In genomic region chr2:39264733-39265132, GRCh38 we compare ENCODE assay signal across 10 cellular contexts. TPM values are rescaled to one million over a fixed set of nuclear protein-coding genes. Genes with fewer than 3 reads are reported as not detected.
DNase-seq lines count a peak whose midpoint lies in the region; ATAC-seq and TF ChIP-seq lines count a peak whose summit lies in the region.
"Had no signal": no experiment of that assay in that cellular context is flagged by ENCODE, and none has a peak within 500 bp of the region (broad histone marks: within the 10 kb centered on the region; RNA-seq: fewer than 3 reads in every experiment).

No MANE protein-coding gene starts in this region.

- CTCF ChIA-PET in HEK293T (lab: Yijun Ruan, JAX) = no interaction called here
- CTCF ChIA-PET in CD4-positive, alpha-beta T cell (lab: Charles Lee) = no interaction called here

- H3K27me3 Mint-ChIP-seq in mesothelial cell of epicardium (ENCODE audit: low read depth) (no peaks in the 10 kb centered on the region), H9 (ENCODE audit: low read depth) (no peaks in the 10 kb centered on the region)
- H3K27me3 Mint-ChIP-seq in CD4-positive, alpha-beta T cell = no peaks in the 10 kb centered on the region

- no peak overlapping the region for H2BK15ac ChIP-seq in H9 (ENCODE audit: low read depth, low read length)

- TF ChIP-seq CTCF in mesothelial cell of epicardium (IDR thresholded peaks at IDR 0.05; ENCODE audit: unreplicated experiment) (no peak), H9 (conservative IDR thresholded peaks at IDR 0.05) (no peak)
- TF ChIP-seq CTCF in CD4-positive, alpha-beta T cell (IDR thresholded peaks at IDR 0.05) = no peak

- no peak overlapping the region for H3K14ac ChIP-seq in H9 (ENCODE audit: insufficient read depth, low read length)

- no peak overlapping the region for H4K91ac ChIP-seq in H9 (ENCODE audit: insufficient read length, low read depth, low read length)

- H3K4ac ChIP-seq in H9 (ENCODE audit: low read depth, low read length) = no peak overlapping the region

- H3K27ac Mint-ChIP-seq in mesothelial cell of epicardium = peak overlapping the region; percentile 64
- H3K27ac Mint-ChIP-seq in CD4-positive, alpha-beta T cell = no peak overlapping the region
- H3K27ac Mint-ChIP-seq in H9 = peak overlapping the region in 1 of 3 experiments; percentile 73; a peak in 2 of 7 replicates

- H3K56ac ChIP-seq in H9 (ENCODE audit: insufficient read length, low read depth, low read length) = no peak overlapping the region

- H3K4me3 Mint-ChIP-seq in mesothelial cell of epicardium (no peak overlapping the region), H9 (no peak overlapping the region)
- H3K4me3 Mint-ChIP-seq in CD4-positive, alpha-beta T cell = no peak overlapping the region

- no peak overlapping the region for H3K27ac ChIP-seq in CD4-positive, alpha-beta T cell (ENCODE audit: low read depth, low read length)
- H3K27ac ChIP-seq in H9 (ENCODE audit: insufficient read length, low read depth, low read length) = no peak overlapping the region
- H3K27ac ChIP-seq: epithelial cell of prostate, SJCRH30 had no signal

- H4K20me1 ChIP-seq in H9 (ENCODE audit: control insufficient read depth, insufficient read depth, insufficient read length) = no peaks in the 10 kb centered on the region

- H3T11ph ChIP-seq in H9 (ENCODE audit: low read length) = no peak overlapping the region

- H2BK120ac ChIP-seq in H9 (ENCODE audit: low read depth, low read length, poor library complexity, severe bottlenecking) = no peak overlapping the region

- H3K18ac ChIP-seq in H9 (ENCODE audit: insufficient read length, low read depth, low read length) = no peak overlapping the region

- no peak overlapping the region for H4K5ac ChIP-seq in H9 (ENCODE audit: insufficient read length, low read depth, low read length)

- H2BK12ac ChIP-seq in H9 (ENCODE audit: insufficient read length, low read depth, low read length) = no peak overlapping the region

- H4K8ac ChIP-seq in H9 (replicated peaks; ENCODE audit: insufficient read length, low read depth, low read length) = no peak overlapping the region

- H3K36me3 Mint-ChIP-seq in mesothelial cell of epicardium (peaks cover 36% of the 10 kb centered on the region), H9 (ENCODE audit: insufficient read depth in 1 of 3, low read depth in 3 of 3) (peaks cover 16 to 31% (median 16%) of the 10 kb centered on the region in 3 experiments; a peak in 6 of 7 replicates)
- peaks cover 52% of the 10 kb centered on the region for H3K36me3 Mint-ChIP-seq in CD4-positive, alpha-beta T cell (ENCODE audit: low read depth)

- H3K79me1 ChIP-seq in H9 (ENCODE audit: insufficient read depth, low read depth, low read length, poor library complexity, severe bottlenecking) = no peaks in the 10 kb centered on the region

- no peak overlapping the region for H2AK5ac ChIP-seq in H9 (ENCODE audit: insufficient read length, low read length)

- no peaks in the 10 kb centered on the region for H3K27me3 ChIP-seq in CD4-positive, alpha-beta T cell (ENCODE audit: control insufficient read depth, insufficient read depth, low read length)
- H3K27me3 ChIP-seq in H9 (ENCODE audit: insufficient read depth, low read length) = no peaks in the 10 kb centered on the region
- H3K27me3 ChIP-seq: SJCRH30 had no signal

- no peaks in the 10 kb centered on the region for H3K4me1 ChIP-seq in H9 (ENCODE audit: insufficient read depth, low read length)

- DNase-seq in HEK293T (ENCODE audit: extremely low spot score) = peak; percentile 11
- no peak for DNase-seq in mesothelial cell of epicardium (ENCODE audit: low spot score in 2 of 2, unreplicated experiment in 2 of 2)
- DNase-seq in A172 (ENCODE audit: low spot score) = no peak
- no peak for DNase-seq in CD4-positive, alpha-beta T cell
- DNase-seq in epidermal melanocyte (ENCODE audit: insufficient read length, low spot score) = no peak
- no peak for DNase-seq in H9
- DNase-seq: SJCRH30 had no signal

- no peak overlapping the region for H3K4me2 ChIP-seq in H9 (ENCODE audit: insufficient read depth, insufficient read length, low read length)

- peaks cover 3% of the 10 kb centered on the region for H3K4me1 Mint-ChIP-seq in mesothelial cell of epicardium
- H3K4me1 Mint-ChIP-seq in CD4-positive, alpha-beta T cell (ENCODE audit: low read depth) = peaks cover 9% of the 10 kb centered on the region
- peaks cover 0 to 4% of the 10 kb centered on the region in 2 experiments; a peak in 2 of 4 replicates for H3K4me1 Mint-ChIP-seq in H9

- intact Hi-C loops in CD4-positive, alpha-beta T cell (cut with DNase I, micrococcal nuclease) = no loop called here

- H3K9ac ChIP-seq in H9 (ENCODE audit: extremely low read depth, insufficient read length, low read length) = no peak overlapping the region

- POLR2A ChIA-PET in HEK293T (lab: Yijun Ruan, JAX) = no interaction called here
- POLR2A ChIA-PET in CD4-positive, alpha-beta T cell (lab: Charles Lee) = no interaction called here

- no peak overlapping the region for H3K23ac ChIP-seq in H9 (ENCODE audit: insufficient read length, low read depth, low read length)

- no peak overlapping the region for H2BK20ac ChIP-seq in H9 (ENCODE audit: low read depth, low read length, poor library complexity, severe bottlenecking)

- no peaks in the 10 kb centered on the region for H3K23me2 ChIP-seq in H9 (ENCODE audit: insufficient read length, low read depth, low read length, poor library complexity, severe bottlenecking)

- no peaks in the 10 kb centered on the region for H3K9me3 ChIP-seq in CD4-positive, alpha-beta T cell (ENCODE audit: control insufficient read depth, low read length)
- H3K9me3 ChIP-seq in H9 (ENCODE audit: control insufficient read depth, low read depth, low read length) = no peaks in the 10 kb centered on the region

- ATAC-seq in GM19025 (IDR thresholded peaks at IDR 0.05; ENCODE audit: low read depth, unreplicated experiment) (peak; percentile 56), HG03565 (IDR thresholded peaks at IDR 0.05; ENCODE audit: unreplicated experiment) (peak; percentile 60)
- ATAC-seq in CD4-positive, alpha-beta T cell (ENCODE audit: poor library complexity) = no peak

- H2AFZ ChIP-seq in H9 (ENCODE audit: low read length) = no peak overlapping the region

- H3K79me2 ChIP-seq in H9 (ENCODE audit: insufficient read depth, low read length) = no peaks in the 10 kb centered on the region

- H2BK5ac ChIP-seq in H9 (ENCODE audit: insufficient read length, low read length) = no peak overlapping the region

- no peaks in the 10 kb centered on the region for H3K9me3 Mint-ChIP-seq in mesothelial cell of epicardium
- H3K9me3 Mint-ChIP-seq in CD4-positive, alpha-beta T cell = no peaks in the 10 kb centered on the region
- H3K9me3 Mint-ChIP-seq in H9 = no peaks in the 10 kb centered on the region

- WGBS in H9 (ENCODE audit: extremely low coverage, insufficient read length, low lambda C conversion rate) = no CpG with 5 or more reads among the region's 1 CpG

TF ChIP-seq in HEK293T, 16 proteins besides CTCF, POLR2A, EP300 and RAD21:
- TF ChIP-seq LEF1 (IDR thresholded peaks at IDR 0.05; ENCODE audit: borderline replicate concordance) = no peak
- TF ChIP-seq SP1 (IDR thresholded peaks at IDR 0.05) = no peak
- TF ChIP-seq FOXA1 (IDR thresholded peaks at IDR 0.05) = no peak
- TF ChIP-seq CTBP1 (IDR thresholded peaks at IDR 0.05; ENCODE audit: borderline replicate concordance) = no peak
- no peak for TF ChIP-seq ARNT (IDR thresholded peaks at IDR 0.05)
- TF ChIP-seq TARDBP (IDR thresholded peaks at IDR 0.05) = no peak
- TF ChIP-seq L3MBTL2 (conservative IDR thresholded peaks at IDR 0.05) = no peak
- no peak for TF ChIP-seq PKNOX1 (IDR thresholded peaks at IDR 0.05)
- no peak for TF ChIP-seq BHLHE40 (IDR thresholded peaks at IDR 0.05; ENCODE audit: borderline replicate concordance)
- no peak for TF ChIP-seq ELF4 (IDR thresholded peaks at IDR 0.05)
- TF ChIP-seq ZNF384 (IDR thresholded peaks at IDR 0.05) = no peak
- TF ChIP-seq NFRKB (IDR thresholded peaks at IDR 0.05) = no peak

RNA-seq across cellular contexts. Expression of gene CDKL4, which starts 21.0 kb away (rescaled TPM):
- 0.60 to 1.5 TPM (median 1.0 TPM) in 3 replicates for total RNA-seq in mesothelial cell of epicardium
- total RNA-seq in A172 (2014; rRNA removed; shearing (Covaris generic)) = 0.10 TPM in 1 of 2 replicates, not detected in the other
- under 1 TPM in 1 of 2 experiments, not detected in 1; 0.75 TPM for total RNA-seq in CD4-positive, alpha-beta T cell
- total RNA-seq in H9 (2021) = not detected in 2 replicates
